ENCODE assay signal across 8 cellular contexts in the genomic region with DNA sequence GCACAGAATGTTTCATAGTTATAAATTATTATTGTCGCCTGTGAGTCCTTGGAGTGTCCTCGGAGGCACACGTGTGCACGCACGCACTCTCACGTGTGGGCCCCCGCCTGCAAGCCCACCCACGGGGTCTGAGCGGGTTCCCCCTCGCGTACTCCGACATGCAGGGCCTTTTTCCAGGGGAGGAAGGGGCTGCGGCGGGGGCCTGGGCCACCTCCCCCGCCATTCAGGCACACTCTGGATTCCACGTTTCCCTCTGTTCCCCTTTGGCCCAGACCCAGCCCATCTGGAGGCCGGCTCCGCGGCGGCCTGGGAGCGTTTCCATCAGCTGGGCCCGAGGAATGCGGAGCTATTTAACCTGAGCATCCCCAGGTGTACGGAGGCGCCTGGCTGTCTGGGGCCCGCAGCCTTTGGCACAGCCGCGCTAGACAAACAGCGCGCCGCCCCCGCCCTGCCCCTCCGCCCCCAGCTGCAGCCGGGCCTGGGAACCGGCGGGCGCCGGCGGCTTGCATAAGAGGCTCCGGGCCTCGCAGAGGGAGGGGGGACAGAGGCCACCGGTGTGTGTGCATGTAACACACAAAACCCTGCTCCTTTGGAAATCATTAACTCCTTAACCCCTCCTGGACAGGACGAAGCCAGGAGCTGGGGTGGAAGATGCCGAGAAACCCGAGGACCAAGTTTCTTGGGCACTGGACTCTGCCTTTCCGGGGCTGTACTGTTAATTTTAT. TPM values are rescaled to one million over a fixed set of nuclear protein-coding genes. Genes with fewer than 3 reads are reported as not detected.
DNase-seq lines count a peak whose midpoint lies in the region; ATAC-seq and TF ChIP-seq lines count a peak whose summit lies in the region.

No MANE protein-coding gene starts in this region.

- 0 out of 2 replicates have a peak overlapping the region, but pooled peaks have one; percentile 13 for H2AK5ac ChIP-seq in IMR-90 (ENCODE audit: low read depth, low read length)

- dilution Hi-C loops in IMR-90 (cut with HindIII; ENCODE audit: low sequenced_read_pairs, unreplicated experiment), result no loop called here

- H3K79me1 ChIP-seq in IMR-90 (ENCODE audit: low read depth in 1 of 2, low read length in 2 of 2), result peaks cover 0 to 17% of the 10 kb centered on the region in 2 experiments; a peak in 2 of 4 replicates

- H3F3A ChIP-seq in neural cell (ENCODE audit: insufficient read depth, low read length, poor library complexity, severe bottlenecking), result no peaks in the 10 kb centered on the region

- peak; percentile 27 for TF ChIP-seq EP300 in neural cell (conservative IDR thresholded peaks at IDR 0.05; ENCODE audit: poor library complexity, severe bottlenecking)

- no peak; the same call in 1 of the 2 replicates for ATAC-seq in IMR-90 (ENCODE audit: low read depth)

- H3K56ac ChIP-seq in IMR-90 (ENCODE audit: extremely low read depth, insufficient read depth, low read length), result no peak overlapping the region

- peak overlapping the region; percentile 22 to 44; a peak in 3 of 4 replicates for H4K8ac ChIP-seq in IMR-90 (ENCODE audit: low read depth in 2 of 2, low read length in 2 of 2)

- H3K27ac ChIP-seq in IMR-90 (ENCODE audit: insufficient read depth, low read length) (peak overlapping the region; percentile 67), neural cell (ENCODE audit: low read length) (no peak overlapping the region), OCI-LY7 (ENCODE audit: low read depth, low read length, poor library complexity, severe bottlenecking) (no peak overlapping the region)
- H3K27ac ChIP-seq in effector memory CD4-positive, alpha-beta T cell (ENCODE audit: insufficient read depth, low read length, poor library complexity, severe bottlenecking), result no peak overlapping the region

- H3K9me2 ChIP-seq in neural cell (ENCODE audit: insufficient read depth, low read length) (no peaks in the 10 kb centered on the region), OCI-LY7 (ENCODE audit: insufficient read depth, low read length) (no peaks in the 10 kb centered on the region)

- CTCF ChIA-PET in IMR-90 (lab: Yijun Ruan, JAX), result interaction anchor here (1.3 to 1.6 kb wide), 2 partner anchors 46 to 48 kb away, joined by 5 read pairs; no protein-coding TSS in a partner anchor
- CTCF ChIA-PET in OCI-LY7 (lab: Charles Lee; ENCODE audit: unreplicated experiment), result interaction anchor here (0.9 kb wide), 1 partner anchor 41 kb away, joined by 3 read pairs; no protein-coding TSS in a partner anchor

- peak overlapping the region; percentile 36; the same call in 1 of the 2 replicates for H3K18ac ChIP-seq in IMR-90 (ENCODE audit: low read depth, low read length)

- peak overlapping the region; percentile 22; the same call in 1 of the 2 replicates for H3K9ac ChIP-seq in IMR-90 (ENCODE audit: low read depth, low read length)
- H3K9ac ChIP-seq in neural cell (ENCODE audit: low read length), result peak overlapping the region; percentile 9

- H3K4me1 ChIP-seq in IMR-90 (ENCODE audit: control insufficient read depth, insufficient read depth, low read length) (peaks cover 23% of the 10 kb centered on the region), OCI-LY7 (ENCODE audit: insufficient read depth, low read length, poor library complexity, severe bottlenecking) (peaks cover 20% of the 10 kb centered on the region)
- peaks cover 18% of the 10 kb centered on the region for H3K4me1 ChIP-seq in effector memory CD4-positive, alpha-beta T cell (ENCODE audit: control insufficient read depth, insufficient read depth, low read length, poor library complexity, severe bottlenecking)

- peak overlapping the region; percentile 66 for H2BK5ac ChIP-seq in IMR-90 (ENCODE audit: low read depth, low read length, poor library complexity, severe bottlenecking)

- H3K23ac ChIP-seq in IMR-90 (ENCODE audit: low read depth, low read length), result peak overlapping the region; percentile 26; the same call in 1 of the 2 replicates

- H4K5ac ChIP-seq in IMR-90 (ENCODE audit: low read depth, low read length), result peak overlapping the region; percentile 65

- TF ChIP-seq RAD21 in IMR-90 (IDR thresholded peaks at IDR 0.05; ENCODE audit: low read length), result no peak
- no peak for TF ChIP-seq RAD21 in neural cell (conservative IDR thresholded peaks at IDR 0.05)

- 0 out of 2 replicates have a peak overlapping the region, but pooled peaks have one; percentile 22 for H3K14ac ChIP-seq in IMR-90 (replicated peaks; ENCODE audit: low read depth, low read length)

- H3K9me1 ChIP-seq in IMR-90 (ENCODE audit: insufficient read depth, low read length), result no peaks in the 10 kb centered on the region

- POLR2A ChIA-PET in IMR-90 (lab: Charles Lee; ENCODE audit: unreplicated experiment), result interaction anchor here (0.7 kb wide), 2 partner anchors 11 to 115 kb away, joined by 3 read pairs; no protein-coding TSS in a partner anchor
- POLR2A ChIA-PET in OCI-LY7 (lab: Charles Lee), result interaction anchor here (1.2 kb wide), 1 partner anchor 76 kb away, joined by 3 read pairs; no protein-coding TSS in a partner anchor

- no peak for TF ChIP-seq CTCF in IMR-90 (conservative IDR thresholded peaks at IDR 0.05; ENCODE audit: low read depth, low read length)
- TF ChIP-seq CTCF in fibroblast of pulmonary artery (IDR thresholded peaks at IDR 0.05; ENCODE audit: low read length, missing control alignments), result no peak
- no peak for TF ChIP-seq CTCF in neural cell (IDR thresholded peaks at IDR 0.05; ENCODE audit: poor library complexity, severe bottlenecking)
- TF ChIP-seq CTCF in OCI-LY7 (conservative IDR thresholded peaks at IDR 0.05; ENCODE audit: low read length), result no peak

- H2BK20ac ChIP-seq in IMR-90 (ENCODE audit: low read depth, low read length), result peak overlapping the region; percentile 70

- in situ Hi-C loops in IMR-90 (cut with MboI; ENCODE audit: low sequenced_read_pairs), result loop anchor here (5.0 kb wide), 1 partner anchor 46 kb away; no protein-coding TSS in a partner anchor

- no peaks in the 10 kb centered on the region for H3K27me3 ChIP-seq in IMR-90 (ENCODE audit: control insufficient read depth, insufficient read depth, low read length)
- peaks cover 41% of the 10 kb centered on the region for H3K27me3 ChIP-seq in neural cell (ENCODE audit: insufficient read depth, low read depth, low read length)
- peaks cover 24% of the 10 kb centered on the region for H3K27me3 ChIP-seq in effector memory CD4-positive, alpha-beta T cell (replicated peaks; ENCODE audit: control insufficient read depth, insufficient read depth, low read length, poor library complexity, severe bottlenecking)

- TF ChIP-seq POLR2A in IMR-90 (IDR thresholded peaks at IDR 0.05; ENCODE audit: low read depth, low read length), result no peak

- H3K4me2 ChIP-seq in IMR-90 (ENCODE audit: low read depth, low read length), result peak overlapping the region; percentile 64; the same call in 1 of the 2 replicates
- no peak overlapping the region for H3K4me2 ChIP-seq in neural cell (ENCODE audit: low read length)
- no peak overlapping the region for H3K4me2 ChIP-seq in OCI-LY7 (ENCODE audit: low read length)

- H4K91ac ChIP-seq in IMR-90 (ENCODE audit: insufficient read depth, low read depth, low read length), result peak overlapping the region; percentile 49

- WGBS in IMR-90 (ENCODE audit: extremely low coverage in 2 of 2, insufficient read length in 1 of 2), 2 experiments, result 7% methylated on average over 30 of the region's 46 CpGs; no CpG with 5 or more reads in 1 of the 2 experiments

- H3K4me3 ChIP-seq in IMR-90 (ENCODE audit: insufficient read depth, low read depth, low read length) (no peak overlapping the region), fibroblast of pulmonary artery (replicated peaks; ENCODE audit: low read depth, low read length) (peak overlapping the region; percentile 97), neural cell (ENCODE audit: low read length) (peak overlapping the region; percentile 33), OCI-LY7 (ENCODE audit: low read depth, low read length, poor library complexity, severe bottlenecking) (no peak overlapping the region)
- no peak overlapping the region for H3K4me3 ChIP-seq in effector memory CD4-positive, alpha-beta T cell (ENCODE audit: insufficient read depth, low read depth, low read length, poor library complexity, severe bottlenecking)

- H2AFZ ChIP-seq in IMR-90 (replicated peaks; ENCODE audit: low read length, poor library complexity), result peak overlapping the region; percentile 75
- H2AFZ ChIP-seq in neural cell (ENCODE audit: low read depth, low read length), result no peak overlapping the region
- H2AFZ ChIP-seq in OCI-LY7 (ENCODE audit: low read length), result no peak overlapping the region

- no peaks in the 10 kb centered on the region for H3K9me3 ChIP-seq in IMR-90 (ENCODE audit: control insufficient read depth, insufficient read depth, low read length)
- H3K9me3 ChIP-seq in neural cell (ENCODE audit: low read length), result no peaks in the 10 kb centered on the region
- no peaks in the 10 kb centered on the region for H3K9me3 ChIP-seq in OCI-LY7 (ENCODE audit: low read length)
- H3K9me3 ChIP-seq in effector memory CD4-positive, alpha-beta T cell (ENCODE audit: control insufficient read depth, low read length), result no peaks in the 10 kb centered on the region

- intact Hi-C loops in IMR-90 (cut with micrococcal nuclease) (no loop called here), OCI-LY7 (cut with micrococcal nuclease; ENCODE audit: unreplicated experiment) (no loop called here)

- peak overlapping the region; percentile 71 for H2AK9ac ChIP-seq in IMR-90 (replicated peaks; ENCODE audit: low read depth, low read length, poor library complexity)

- DNase-seq in AG08395 (ENCODE audit: low spot score) (peak; percentile 59), IMR-90 (peak; percentile 48), RPMI7951 (ENCODE audit: low read depth) (peak; percentile 75), fibroblast of pulmonary artery (ENCODE audit: low read depth) (peak; percentile 85), superior temporal gyrus (ENCODE audit: extremely low spot score) (no peak), OCI-LY7 (ENCODE audit: low spot score) (no peak)
- no peak for DNase-seq in effector memory CD4-positive, alpha-beta T cell

- peak overlapping the region; percentile 15; the same call in 1 of the 3 replicates for H2BK15ac ChIP-seq in IMR-90 (ENCODE audit: low read depth, low read length)

- BruUV-seq in IMR-90 (replicated peaks; lab: Mats Ljungman, UMichigan) (no TSS peak), OCI-LY7 (replicated peaks; lab: Mats Ljungman, UMichigan) (no TSS peak)

- peaks cover 1% of the 10 kb centered on the region; the same call in 1 of the 2 replicates for H3K36me3 ChIP-seq in IMR-90 (ENCODE audit: control insufficient read depth, insufficient read depth, low read length)
- no peaks in the 10 kb centered on the region for H3K36me3 ChIP-seq in neural cell (ENCODE audit: insufficient read depth, low read length)
- no peaks in the 10 kb centered on the region for H3K36me3 ChIP-seq in OCI-LY7 (ENCODE audit: insufficient read depth, low read length)
- no peaks in the 10 kb centered on the region for H3K36me3 ChIP-seq in effector memory CD4-positive, alpha-beta T cell (ENCODE audit: control insufficient read depth, insufficient read depth, low read length)

- no peaks in the 10 kb centered on the region for H3K79me2 ChIP-seq in neural cell (replicated peaks; ENCODE audit: insufficient read depth, low read length)
- H3K79me2 ChIP-seq in OCI-LY7 (ENCODE audit: insufficient read depth, low read depth, low read length), result no peaks in the 10 kb centered on the region

- peaks cover 18% of the 10 kb centered on the region for H4K20me1 ChIP-seq in IMR-90 (ENCODE audit: insufficient read depth, low read length)
- no peaks in the 10 kb centered on the region for H4K20me1 ChIP-seq in neural cell (ENCODE audit: insufficient read depth)
- H4K20me1 ChIP-seq in OCI-LY7 (ENCODE audit: insufficient read depth, low read length), result no peaks in the 10 kb centered on the region

- H3K4ac ChIP-seq in IMR-90 (ENCODE audit: low read depth, low read length), result peak overlapping the region; percentile 67

- H2BK120ac ChIP-seq in IMR-90 (ENCODE audit: low read depth, low read length), result peak overlapping the region; percentile 78

RNA-seq across cellular contexts. Expression of a gene that starts 3.3 kb away (rescaled TPM):
- total RNA-seq in IMR-90 (2012; rRNA removed) (174 and 186 TPM in 2 replicates), OCI-LY7 (2022) (2.0 and 3.6 TPM in 2 replicates)
- polyA plus RNA-seq in IMR-90 (2012; rRNA removed) (148 and 156 TPM in 2 replicates), neural cell (26.3 and 30.6 TPM in 2 replicates)
- polyA plus RNA-seq in IMR-90 (2012; cell fraction: cytosol; rRNA removed), result 283 and 402 TPM in 2 replicates
- polyA plus RNA-seq in IMR-90 (2012; cell fraction: nucleus; rRNA removed; ENCODE audit: low replicate concordance), result 740 and 930 TPM in 2 replicates
- total RNA-seq in RPMI7951 (2014; rRNA removed; shearing (Covaris generic)), result 315 and 437 TPM in 2 replicates
- polyA minus RNA-seq in neural cell, result 24.6 and 26.2 TPM in 2 replicates
- total RNA-seq in OCI-LY7 (2014; rRNA removed; shearing (Covaris generic)), result 3.3 and 4.7 TPM in 2 replicates

RNA-seq across cellular contexts. Expression of a gene that starts 29.3 kb away (rescaled TPM):
- total RNA-seq in IMR-90 (2012; rRNA removed) (not detected in 2 replicates), OCI-LY7 (2022) (not detected in 2 replicates)
- polyA plus RNA-seq in IMR-90 (2012; rRNA removed) (not detected in 2 replicates), neural cell (not detected in 2 replicates)
- not detected in 2 replicates for polyA plus RNA-seq in IMR-90 (2012; cell fraction: cytosol; rRNA removed)
- not detected in 2 replicates for polyA plus RNA-seq in IMR-90 (2012; cell fraction: nucleus; rRNA removed; ENCODE audit: low replicate concordance)
- not detected in 2 replicates for total RNA-seq in RPMI7951 (2014; rRNA removed; shearing (Covaris generic))
- polyA minus RNA-seq in neural cell, result not detected in 2 replicates
- not detected in 2 replicates for total RNA-seq in OCI-LY7 (2014; rRNA removed; shearing (Covaris generic))

Comparison
In these comparisons a context has a peak if more than half of its experiments do, and no peak if none do; other contexts are left out.
1. DNase-seq: peak in AG08395 (single experiment), IMR-90 (single experiment), RPMI7951 (single experiment) and fibroblast of pulmonary artery (single experiment); none in superior temporal gyrus (single experiment), OCI-LY7 (single experiment) and effector memory CD4-positive, alpha-beta T cell (0 of 3).
2. H3K4me3 ChIP-seq: peak in fibroblast of pulmonary artery (single experiment) and neural cell (single experiment); none in IMR-90 (single experiment), OCI-LY7 (single experiment) and effector memory CD4-positive, alpha-beta T cell (single experiment).
3. RNA of a gene that starts 3.3 kb away (total RNA-seq): 315 to 437 TPM in RPMI7951 and 174 to 186 TPM in IMR-90; 2.0 to 4.7 TPM in OCI-LY7; every median in the first group is over 10 times any median in the second.